Comparison of ENCODE assay signal across 20 cellular contexts in genomic region chr10:17010363-17011145, GRCh38.
DNase-seq lines count a peak whose midpoint lies in the region; FAIRE-seq and TF ChIP-seq lines count a peak whose summit lies in the region.
"Had no signal": no experiment of that assay in that cellular context is flagged by ENCODE, and none has a peak within 500 bp of the region (broad histone marks: within the 10 kb centered on the region; RNA-seq: fewer than 3 reads in every experiment).

No MANE protein-coding gene starts in this region.

- TF ChIP-seq CTCF in astrocyte (IDR thresholded peaks at IDR 0.05; ENCODE audit: insufficient read depth, low read depth, low read length) (no peak), smooth muscle cell (IDR thresholded peaks at IDR 0.05; ENCODE audit: borderline replicate concordance, insufficient read depth, poor library complexity, severe bottlenecking) (no peak), MM.1S (IDR thresholded peaks at IDR 0.05; ENCODE audit: low read length) (no peak)

- no peak for FAIRE-seq in astrocyte (lab: Jason Lieb, UNC)
- FAIRE-seq: GM12891, RCC 7860 had no signal

- WGBS in mesenchymal stem cell: 6% methylated on average over 1 of the region's 2 CpGs
- WGBS in smooth muscle cell (ENCODE audit: low lambda C conversion rate): 24% methylated on average over 2 of the region's 2 CpGs

- H3K4me1 ChIP-seq in astrocyte (ENCODE audit: insufficient read depth, low read length): peaks cover 42% of the 10 kb centered on the region
- H3K4me1 ChIP-seq in mesenchymal stem cell (ENCODE audit: control insufficient read depth, insufficient read depth, low read depth, low read length): peaks cover 4% of the 10 kb centered on the region
- H3K4me1 ChIP-seq in smooth muscle cell (ENCODE audit: low read depth): peaks cover 8% of the 10 kb centered on the region
- H3K4me1 ChIP-seq in MM.1S (ENCODE audit: low read length): no peaks in the 10 kb centered on the region

- no peak overlapping the region for H3K4me2 ChIP-seq in astrocyte (ENCODE audit: low read length)
- no peak overlapping the region for H3K4me2 ChIP-seq in mesenchymal stem cell (ENCODE audit: low read length, poor library complexity, severe bottlenecking)
- peak overlapping the region; percentile 62 for H3K4me2 ChIP-seq in smooth muscle cell
- no peak overlapping the region for H3K4me2 ChIP-seq in MM.1S (ENCODE audit: low read depth, low read length)

- no peak overlapping the region for H3K14ac ChIP-seq in mesenchymal stem cell (ENCODE audit: low read length in 2 of 2)

- no peak overlapping the region for H2BK5ac ChIP-seq in mesenchymal stem cell (ENCODE audit: low read depth, low read length, poor library complexity, severe bottlenecking)

- H3K79me1 ChIP-seq in mesenchymal stem cell (replicated peaks; ENCODE audit: low read length, poor library complexity, severe bottlenecking): no peaks in the 10 kb centered on the region

- peaks cover 51% of the 10 kb centered on the region for H3K4me1 Mint-ChIP-seq in astrocyte (ENCODE audit: low read depth, unreplicated experiment)
- H3K4me1 Mint-ChIP-seq: IgD-negative memory B cell had no signal

- no peak overlapping the region for H3K4me3 Mint-ChIP-seq in astrocyte (ENCODE audit: unreplicated experiment)
- H3K4me3 Mint-ChIP-seq: activated naive CD8-positive, alpha-beta T cell; CD4-positive, CD25-positive, alpha-beta regulatory T cell; IgD-negative memory B cell had no signal

- H3K27me3 ChIP-seq in astrocyte (ENCODE audit: insufficient read depth, low read length): no peaks in the 10 kb centered on the region
- no peaks in the 10 kb centered on the region for H3K27me3 ChIP-seq in mesenchymal stem cell (ENCODE audit: control insufficient read depth in 1 of 2, insufficient read depth in 1 of 2, low read length in 2 of 2)
- no peaks in the 10 kb centered on the region for H3K27me3 ChIP-seq in smooth muscle cell (ENCODE audit: low read depth)
- no peaks in the 10 kb centered on the region for H3K27me3 ChIP-seq in MM.1S (replicated peaks; ENCODE audit: insufficient read depth, low read length)

- H3K9ac ChIP-seq in astrocyte (ENCODE audit: low read length): no peak overlapping the region
- peak overlapping the region; percentile 75 for H3K9ac ChIP-seq in mesenchymal stem cell (ENCODE audit: low read length)
- H3K9ac ChIP-seq in smooth muscle cell (ENCODE audit: low read depth): peak overlapping the region; percentile 29
- no peak overlapping the region for H3K9ac ChIP-seq in MM.1S (ENCODE audit: low read length)

- peak overlapping the region; percentile 91 to 92 for H3K18ac ChIP-seq in mesenchymal stem cell (ENCODE audit: low read depth in 1 of 2, low read length in 2 of 2)

- peak overlapping the region; percentile 97 for H2BK120ac ChIP-seq in mesenchymal stem cell (ENCODE audit: low read depth, low read length)

- H3K79me2 ChIP-seq in astrocyte (ENCODE audit: insufficient read depth, low read length) (no peaks in the 10 kb centered on the region), smooth muscle cell (ENCODE audit: low read depth) (no peaks in the 10 kb centered on the region), MM.1S (ENCODE audit: low read length) (no peaks in the 10 kb centered on the region)

- no peak overlapping the region for H2BK15ac ChIP-seq in mesenchymal stem cell (ENCODE audit: low read depth, poor library complexity, severe bottlenecking)

- H4K20me1 ChIP-seq in astrocyte (ENCODE audit: insufficient read depth, low read length): no peaks in the 10 kb centered on the region
- no peaks in the 10 kb centered on the region for H4K20me1 ChIP-seq in smooth muscle cell (ENCODE audit: low read depth)
- H4K20me1 ChIP-seq in MM.1S (ENCODE audit: insufficient read depth, low read length): no peaks in the 10 kb centered on the region

- no peak overlapping the region for H3K23ac ChIP-seq in mesenchymal stem cell (ENCODE audit: low read length in 2 of 2)

- H2AFZ ChIP-seq in astrocyte (ENCODE audit: low read depth, low read length) (no peak overlapping the region), mesenchymal stem cell (ENCODE audit: low read depth, low read length) (no peak overlapping the region), smooth muscle cell (ENCODE audit: low read depth) (no peak overlapping the region), MM.1S (ENCODE audit: low read length) (no peak overlapping the region)

- H3K36me3 ChIP-seq in astrocyte (ENCODE audit: insufficient read depth, low read length) (no peaks in the 10 kb centered on the region), mesenchymal stem cell (ENCODE audit: control insufficient read depth in 1 of 2, insufficient read depth in 2 of 2, low read depth in 1 of 2, low read length in 2 of 2) (no peaks in the 10 kb centered on the region), smooth muscle cell (ENCODE audit: low read depth) (no peaks in the 10 kb centered on the region), MM.1S (replicated peaks; ENCODE audit: insufficient read depth, low read length) (no peaks in the 10 kb centered on the region)

- peak overlapping the region; percentile 96 to 98 for H2BK12ac ChIP-seq in mesenchymal stem cell (ENCODE audit: low read length in 2 of 2)

- H3K4me3 ChIP-seq in astrocyte (ENCODE audit: insufficient read depth, low read depth, low read length) (no peak overlapping the region), mesenchymal stem cell (ENCODE audit: insufficient read depth in 1 of 2, low read depth in 1 of 2, low read length in 2 of 2) (no peak overlapping the region), smooth muscle cell (no peak overlapping the region), MM.1S (ENCODE audit: low read length) (no peak overlapping the region)
- H3K4me3 ChIP-seq: skin epidermis had no signal

- peaks cover 9% of the 10 kb centered on the region for H3K9me3 Mint-ChIP-seq in astrocyte (ENCODE audit: unreplicated experiment)
- H3K9me3 Mint-ChIP-seq: CD4-positive, CD25-positive, alpha-beta regulatory T cell had no signal

- H3K36me3 Mint-ChIP-seq in astrocyte (ENCODE audit: low read depth, unreplicated experiment): peaks cover 8% of the 10 kb centered on the region

- H4K91ac ChIP-seq in mesenchymal stem cell (ENCODE audit: low read length): peak overlapping the region; percentile 70

- no peaks in the 10 kb centered on the region for H3K9me2 ChIP-seq in MM.1S (replicated peaks; ENCODE audit: insufficient read depth, low read length)

- H3K4ac ChIP-seq in mesenchymal stem cell (ENCODE audit: low read depth in 1 of 2, low read length in 2 of 2): peak overlapping the region in 1 of 2 experiments; percentile 89

- peak; percentile 67 for DNase-seq in COLO829 (ENCODE audit: low spot score)
- DNase-seq in astrocyte (ENCODE audit: low read depth): no peak
- peak; percentile 79 for DNase-seq in mesenchymal stem cell
- no peak for DNase-seq in smooth muscle cell (lab: John Stamatoyannopoulos, UW; ENCODE audit: unreplicated experiment)
- no peak for DNase-seq in H4 (ENCODE audit: low spot score)
- DNase-seq in MM.1S: no peak
- DNase-seq in SW480 (ENCODE audit: low spot score): no peak
- no peak for DNase-seq in stimulated activated CD4-positive, alpha-beta T cell treated with anti-CD3 and anti-CD28 coated beads, Interleukin-4, amount 100 ng/mL, for 24 hours
- DNase-seq: activated CD8-positive, alpha-beta memory T cell treated with anti-CD3 and anti-CD28 coated beads for 24 hours; CD4-positive, CD25-positive, alpha-beta regulatory T cell; cortex of kidney; NCI-H187 treated with DMSO at 0.1 percent for 48 hours; NCI-H226; stimulated activated CD4-positive, alpha-beta T cell treated with anti-CD3 and anti-CD28 coated beads, Interleukin-4, amount 100 ng/mL, for 4 hours had no signal

- no peak overlapping the region for H4K8ac ChIP-seq in mesenchymal stem cell (ENCODE audit: low read length)

- H3F3A ChIP-seq in smooth muscle cell (ENCODE audit: low read depth): peaks cover 34% of the 10 kb centered on the region
- H3F3A ChIP-seq in MM.1S (ENCODE audit: insufficient read depth, low read length): no peaks in the 10 kb centered on the region

- no peak overlapping the region for H2AK5ac ChIP-seq in mesenchymal stem cell (ENCODE audit: low read length, severe bottlenecking)

- no peaks in the 10 kb centered on the region for H3K9me3 ChIP-seq in astrocyte (ENCODE audit: insufficient read depth, low read depth, low read length)
- peaks cover 4% of the 10 kb centered on the region for H3K9me3 ChIP-seq in mesenchymal stem cell (ENCODE audit: control insufficient read depth, low read length)
- no peaks in the 10 kb centered on the region for H3K9me3 ChIP-seq in smooth muscle cell (replicated peaks; ENCODE audit: low read depth)
- no peaks in the 10 kb centered on the region for H3K9me3 ChIP-seq in MM.1S (replicated peaks; ENCODE audit: insufficient read depth, low read length)

- H3K27ac Mint-ChIP-seq in astrocyte (ENCODE audit: unreplicated experiment): peak overlapping the region; percentile 96
- H3K27ac Mint-ChIP-seq: activated naive CD8-positive, alpha-beta T cell; CD4-positive, CD25-positive, alpha-beta regulatory T cell; IgD-negative memory B cell had no signal

- no peaks in the 10 kb centered on the region for H3K27me3 Mint-ChIP-seq in astrocyte (ENCODE audit: low read depth, unreplicated experiment)
- H3K27me3 Mint-ChIP-seq: activated naive CD8-positive, alpha-beta T cell; CD4-positive, CD25-positive, alpha-beta regulatory T cell; IgD-negative memory B cell had no signal

- H3K27ac ChIP-seq in astrocyte (ENCODE audit: low read depth, low read length) (no peak overlapping the region), mesenchymal stem cell (ENCODE audit: low read length, poor library complexity, severe bottlenecking) (no peak overlapping the region), smooth muscle cell (ENCODE audit: low read depth) (peak overlapping the region; percentile 96), MM.1S (ENCODE audit: low read length) (no peak overlapping the region)
- H3K27ac ChIP-seq: HL-60 had no signal

Comparison
In these comparisons a context has a peak if more than half of its experiments do, and no peak if none do; other contexts are left out.
1. DNase-seq: peak in COLO829 (single experiment) and mesenchymal stem cell (single experiment); none in astrocyte (single experiment), smooth muscle cell (single experiment), H4 (single experiment), MM.1S (single experiment), SW480 (single experiment) and stimulated activated CD4-positive, alpha-beta T cell treated with anti-CD3 and anti-CD28 coated beads, Interleukin-4, amount 100 ng/mL, for 24 hours (single experiment).
2. H3K9ac ChIP-seq: peak in mesenchymal stem cell (single experiment) and smooth muscle cell (single experiment); none in astrocyte (single experiment) and MM.1S (single experiment).